Comparison of ENCODE assay signal across 9 cellular contexts in the genomic region with DNA sequence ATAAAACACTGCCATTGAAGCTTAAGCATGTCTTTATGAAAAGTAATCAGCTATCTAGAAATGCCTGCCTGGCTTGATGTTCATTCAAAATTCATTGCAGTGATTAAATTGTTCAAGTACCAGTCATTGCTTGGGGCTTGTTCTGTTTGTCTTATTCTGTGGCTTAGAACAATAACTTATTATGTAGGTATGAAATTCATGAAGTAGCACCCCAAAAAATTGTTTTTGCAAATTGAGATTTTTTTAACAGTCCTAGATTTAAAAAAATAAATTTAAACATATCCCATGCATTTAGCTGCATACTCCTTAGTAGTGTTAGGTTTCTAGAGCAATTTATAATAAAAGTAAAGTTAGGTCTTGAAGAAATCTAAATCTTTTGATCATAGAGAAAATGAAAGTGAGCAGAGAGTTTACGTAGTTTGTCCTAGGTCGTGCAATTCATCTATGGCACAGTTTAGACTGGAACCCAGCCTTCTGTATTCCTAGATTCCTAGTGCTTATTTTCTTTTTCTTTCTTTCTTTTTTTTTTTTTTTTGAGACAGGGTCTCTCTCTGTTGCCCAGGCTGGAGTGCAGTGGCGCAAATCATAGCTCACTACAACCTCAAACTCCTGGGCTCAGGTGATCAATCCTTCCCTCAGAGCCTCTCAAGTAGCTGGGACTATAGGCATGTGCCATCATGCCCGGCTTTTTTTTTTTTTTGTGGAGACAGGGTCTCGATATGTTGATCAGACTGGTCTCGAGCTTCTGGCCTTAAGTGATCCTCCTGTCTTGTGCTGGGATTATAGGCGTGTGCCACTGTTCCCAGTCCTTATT. TPM values are rescaled to one million over a fixed set of nuclear protein-coding genes. Genes with fewer than 3 reads are reported as not detected.
DNase-seq lines count a peak whose midpoint lies in the region; ATAC-seq and TF ChIP-seq lines count a peak whose summit lies in the region.
"Had no signal": no experiment of that assay in that cellular context is flagged by ENCODE, and none has a peak within 500 bp of the region (broad histone marks: within the 10 kb centered on the region; RNA-seq: fewer than 3 reads in every experiment).

No MANE protein-coding gene starts in this region.

- H3K9me3 Mint-ChIP-seq in MCF 10A (ENCODE audit: unreplicated experiment) = no peaks in the 10 kb centered on the region

- peaks cover 24% of the 10 kb centered on the region for H3K36me3 Mint-ChIP-seq in MCF 10A (ENCODE audit: insufficient read depth, unreplicated experiment)

- BruUV-seq in MCF 10A (replicated peaks; lab: Mats Ljungman, UMichigan) = TSS peak; percentile 75

- H3K4me3 Mint-ChIP-seq in MCF 10A (ENCODE audit: unreplicated experiment) = peak overlapping the region; percentile 84

- DNase-seq in NB4 (ENCODE audit: low read depth) = no peak
- DNase-seq in MCF 10A (ENCODE audit: unreplicated experiment) = peak; percentile 61
- DNase-seq in NCI-H187 treated with DMSO at 0.1 percent for 48 hours (lab: John Stamatoyannopoulos, UW) = no peak
- no peak for DNase-seq in omental fat pad (ENCODE audit: low spot score)
- DNase-seq in NCI-H2196 (lab: John Stamatoyannopoulos, UW; ENCODE audit: unreplicated experiment) = no peak
- DNase-seq: stimulated activated naive CD4-positive, alpha-beta T cell treated with Interleukin-2 at 50 U/mL for 16 hours had no signal

- H3K27me3 ChIP-seq in DOHH2 (ENCODE audit: control insufficient read depth, low read length) = no peaks in the 10 kb centered on the region
- no peaks in the 10 kb centered on the region for H3K27me3 ChIP-seq in neutrophil

- intact Hi-C loops in MCF 10A (cut with micrococcal nuclease) = loop anchor here (5.0 to 10.0 kb wide), 2 partner anchors 372 to 1509 kb away; partner anchors contain the start of genes LEPR and LEPROT

- H3K27ac ChIP-seq in DOHH2 (ENCODE audit: low read depth, low read length) = no peak overlapping the region
- H3K27ac ChIP-seq in neutrophil = peak overlapping the region; percentile 98

- POLR2A ChIA-PET in MCF 10A (lab: Yijun Ruan, JAX) = interaction anchor here (0.6 to 3.6 kb wide), 12 partner anchors 9 to 820 kb away, joined by 3 to 76 read pairs (median 3); partner anchors contain the start of genes DNAI4, MIER1 and SLC35D1

- H4K20me1 ChIP-seq in DOHH2 (ENCODE audit: control insufficient read depth, insufficient read depth, low read depth, low read length) = peaks cover 5% of the 10 kb centered on the region; the same call in 1 of the 2 replicates

- peaks cover 31% of the 10 kb centered on the region for H3K4me1 Mint-ChIP-seq in MCF 10A (ENCODE audit: insufficient read depth, unreplicated experiment)

- H3K4me3 ChIP-seq in DOHH2 (ENCODE audit: low read length) (no peak overlapping the region), NB4 (ENCODE audit: low read depth, low read length) (peak overlapping the region; percentile 34), neutrophil (ENCODE audit: low read depth in 1 of 2, low read length in 1 of 2) (peak overlapping the region in 1 of 2 experiments; percentile 26)

- ATAC-seq in omental fat pad (ENCODE audit: low FRiP score) (no peak), GM21360 (IDR thresholded peaks at IDR 0.05; ENCODE audit: unreplicated experiment) (no peak)

- CTCF ChIA-PET in MCF 10A (lab: Yijun Ruan, JAX) = interaction anchor here (0.6 to 1.2 kb wide), 5 partner anchors 9 to 215 kb away, joined by 3 to 4 read pairs (median 3); partner anchors contain the start of genes DNAI4 and MIER1

- no peaks in the 10 kb centered on the region for H3K9me2 ChIP-seq in DOHH2 (replicated peaks; ENCODE audit: control insufficient read depth, low read length)

- H3K79me2 ChIP-seq in DOHH2 (ENCODE audit: control insufficient read depth, low read length) = peaks cover 89% of the 10 kb centered on the region

- peaks cover 7% of the 10 kb centered on the region for H3F3A ChIP-seq in DOHH2 (ENCODE audit: control insufficient read depth, insufficient read depth)

- no peak for TF ChIP-seq POLR2A in NB4 (IDR thresholded peaks at IDR 0.05; ENCODE audit: extremely low read depth, insufficient read length)

- H3K27ac Mint-ChIP-seq in MCF 10A (ENCODE audit: low read depth, unreplicated experiment) = peak overlapping the region; percentile 99

- H3K36me3 ChIP-seq in DOHH2 (ENCODE audit: control insufficient read depth, low read length) (peaks cover 22% of the 10 kb centered on the region), neutrophil (no peaks in the 10 kb centered on the region)

- TF ChIP-seq CTCF in DOHH2 (IDR thresholded peaks at IDR 0.05; ENCODE audit: low read depth, low read length, poor library complexity, severe bottlenecking) (no peak), NB4 (IDR thresholded peaks at IDR 0.05; ENCODE audit: low read depth, low read length) (no peak), MCF 10A (IDR thresholded peaks at IDR 0.05; ENCODE audit: unreplicated experiment) (no peak), neutrophil (IDR thresholded peaks at IDR 0.05) (no peak), omental fat pad (IDR thresholded peaks at IDR 0.05) (no peak)

- H3K4me1 ChIP-seq in DOHH2 (ENCODE audit: control insufficient read depth, low read length) = peaks cover 23% of the 10 kb centered on the region
- peaks cover 72 to 73% of the 10 kb centered on the region in 2 experiments for H3K4me1 ChIP-seq in neutrophil (ENCODE audit: control insufficient read depth in 1 of 2, insufficient read depth in 1 of 2, low read depth in 1 of 2, low read length in 1 of 2)

- peak overlapping the region; percentile 5; the same call in 1 of the 2 replicates for H3K4me2 ChIP-seq in DOHH2 (ENCODE audit: low read length)

- H3K9me3 ChIP-seq in DOHH2 (ENCODE audit: control insufficient read depth, insufficient read depth, low read length) (no peaks in the 10 kb centered on the region), neutrophil (no peaks in the 10 kb centered on the region)

- no peaks in the 10 kb centered on the region for H3K27me3 Mint-ChIP-seq in MCF 10A (ENCODE audit: insufficient read depth, unreplicated experiment)

RNA-seq across cellular contexts. Expression of gene MIER1, which starts 9.3 kb away (rescaled TPM):
- 32.1 and 36.5 TPM in 2 replicates for total RNA-seq in MCF 10A (2022)
- 10 to 100 TPM; 30.9 to 55.5 (median 34.9) TPM for total RNA-seq in omental fat pad

RNA-seq across cellular contexts. Expression of gene DNAI4, which starts 9.4 kb away (rescaled TPM):
- 7.2 and 9.6 TPM in 2 replicates for total RNA-seq in MCF 10A (2022)
- total RNA-seq in omental fat pad = 1 to 10 TPM; 2.8 to 8.8 (median 4.7) TPM
